ENCODE assay signal across 31 cellular contexts in the genomic region with DNA sequence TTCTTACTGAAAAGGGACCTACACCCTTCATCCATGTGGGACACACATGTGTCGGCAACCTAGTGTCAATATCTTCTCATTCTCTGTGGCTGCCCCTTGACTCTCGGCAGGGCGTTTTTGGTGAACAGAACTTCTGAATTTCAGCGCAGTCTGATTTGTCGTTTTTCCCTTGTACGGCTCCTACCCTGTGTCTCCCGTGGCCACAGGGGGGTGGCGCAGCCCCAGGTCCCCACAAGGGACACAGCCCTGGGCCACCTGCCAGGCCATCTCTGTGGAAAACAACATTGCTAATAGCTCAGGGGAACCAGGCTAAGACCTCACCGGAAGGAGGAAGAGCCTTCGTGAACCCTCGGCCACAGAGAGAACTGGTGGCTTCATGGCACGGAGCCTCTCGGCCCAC. TPM values are rescaled to one million over a fixed set of nuclear protein-coding genes. Genes with fewer than 3 reads are reported as not detected.
"Had no signal": no experiment of that assay in that cellular context is flagged by ENCODE, and none has a peak within 500 bp of the region (broad histone marks: within the 10 kb centered on the region; RNA-seq: fewer than 3 reads in every experiment).

No MANE protein-coding gene starts in this region.

- H3K9me3 ChIP-seq: colonic mucosa, gastrocnemius medialis had no signal

- H3K4me3 ChIP-seq: colonic mucosa, dorsolateral prefrontal cortex, gastrocnemius medialis, hepatocyte, lower lobe of right lung, mucosa of descending colon, psoas muscle, sigmoid colon, stomach, tibial artery had no signal

- H3K4me1 ChIP-seq: colonic mucosa, gastrocnemius medialis, parathyroid adenoma, psoas muscle had no signal

- H2AFZ ChIP-seq: hepatocyte, parathyroid adenoma had no signal

- H3K27ac ChIP-seq: colonic mucosa, dorsolateral prefrontal cortex, gastrocnemius medialis, hepatocyte, lower lobe of right lung, parathyroid adenoma, psoas muscle, sigmoid colon, stomach, tibial artery had no signal

- H3K36me3 ChIP-seq: colonic mucosa, gastrocnemius medialis, lower lobe of right lung, sigmoid colon, stomach, tibial artery had no signal

- DNase-seq: activated CD4-positive, alpha-beta T cell treated with anti-CD3 and anti-CD28 coated beads for 4 hours; activated CD4-positive, alpha-beta T cell treated with anti-CD3 and anti-CD28 coated beads, Interleukin-2, amount 50 U/mL, for 4 hours; activated naive CD4-positive, alpha-beta T cell treated with Interleukin-2 at 50 U/mL for 16 hours; activated T-cell treated with anti-CD3 and anti-CD28 coated beads for 4 hours; activated T-cell treated with anti-CD3 and anti-CD28 coated beads, Interleukin-2, amount 50 U/mL, for 72 hours; anterior cingulate cortex; cerebellar nuclear complex; colonic mucosa; effector memory CD4-positive, alpha-beta T cell; erythroblast; gastrocnemius medialis; glutamatergic neuron; lower lobe of right lung; mesendoderm; mucosa of descending colon; nephron progenitor cell; small intestine; stimulated activated CD4-positive, alpha-beta T cell treated with anti-CD3 and anti-CD28 coated beads, Interleukin-1b, Interleukin-23, amount 100 ng/mL, for 48 hours; stimulated activated CD4-positive, alpha-beta T cell treated with anti-CD3 and anti-CD28 coated beads, Interleukin-4, amount 100 ng/mL, for 4 hours; stimulated activated naive B cell treated with anti-CD40 and anti-IgM and Interleukin-4, amounts not matched to agents 10 μg/mL and 1 μg/mL and 100 μg/mL, for 72 hours; stomach had no signal

- H3K4me2 ChIP-seq: hepatocyte had no signal

- H3K9ac ChIP-seq: parathyroid adenoma had no signal

- ATAC-seq: activated T-cell treated with anti-CD3 and anti-CD28 coated beads, Interleukin-2, amount 50 U/mL, for 72 hours; gastrocnemius medialis; lower lobe of right lung; mucosa of descending colon; psoas muscle; stimulated activated naive B cell treated with anti-CD40 and anti-IgM and Interleukin-4, amounts not matched to agents 10 μg/mL and 1 μg/mL and 100 μg/mL, for 72 hours; T-cell had no signal

- H3K27me3 ChIP-seq: hepatocyte had no signal

RNA-seq across cellular contexts. Expression of a gene that starts 53.1 kb away (rescaled TPM):
- total RNA-seq: activated T-cell treated with anti-CD3 and anti-CD28 coated beads, Interleukin-2, amount 50 U/mL, for 72 hours; bronchial epithelial cell; colonic mucosa; lower lobe of right lung; mucosa of descending colon; myocyte; psoas muscle; sigmoid colon; T-cell; urinary bladder had no signal
- polyA plus RNA-seq: psoas muscle had no signal
